Comparison of ENCODE assay signal across 1 cellular context in genomic region chr10:99766282-99766681, GRCh38.
TF ChIP-seq lines count a peak whose summit lies in the region.

No MANE protein-coding gene starts in this region.

TF ChIP-seq in GM12878, 131 proteins besides CTCF, POLR2A, EP300 and RAD21:
- TF ChIP-seq, protein P1, sequence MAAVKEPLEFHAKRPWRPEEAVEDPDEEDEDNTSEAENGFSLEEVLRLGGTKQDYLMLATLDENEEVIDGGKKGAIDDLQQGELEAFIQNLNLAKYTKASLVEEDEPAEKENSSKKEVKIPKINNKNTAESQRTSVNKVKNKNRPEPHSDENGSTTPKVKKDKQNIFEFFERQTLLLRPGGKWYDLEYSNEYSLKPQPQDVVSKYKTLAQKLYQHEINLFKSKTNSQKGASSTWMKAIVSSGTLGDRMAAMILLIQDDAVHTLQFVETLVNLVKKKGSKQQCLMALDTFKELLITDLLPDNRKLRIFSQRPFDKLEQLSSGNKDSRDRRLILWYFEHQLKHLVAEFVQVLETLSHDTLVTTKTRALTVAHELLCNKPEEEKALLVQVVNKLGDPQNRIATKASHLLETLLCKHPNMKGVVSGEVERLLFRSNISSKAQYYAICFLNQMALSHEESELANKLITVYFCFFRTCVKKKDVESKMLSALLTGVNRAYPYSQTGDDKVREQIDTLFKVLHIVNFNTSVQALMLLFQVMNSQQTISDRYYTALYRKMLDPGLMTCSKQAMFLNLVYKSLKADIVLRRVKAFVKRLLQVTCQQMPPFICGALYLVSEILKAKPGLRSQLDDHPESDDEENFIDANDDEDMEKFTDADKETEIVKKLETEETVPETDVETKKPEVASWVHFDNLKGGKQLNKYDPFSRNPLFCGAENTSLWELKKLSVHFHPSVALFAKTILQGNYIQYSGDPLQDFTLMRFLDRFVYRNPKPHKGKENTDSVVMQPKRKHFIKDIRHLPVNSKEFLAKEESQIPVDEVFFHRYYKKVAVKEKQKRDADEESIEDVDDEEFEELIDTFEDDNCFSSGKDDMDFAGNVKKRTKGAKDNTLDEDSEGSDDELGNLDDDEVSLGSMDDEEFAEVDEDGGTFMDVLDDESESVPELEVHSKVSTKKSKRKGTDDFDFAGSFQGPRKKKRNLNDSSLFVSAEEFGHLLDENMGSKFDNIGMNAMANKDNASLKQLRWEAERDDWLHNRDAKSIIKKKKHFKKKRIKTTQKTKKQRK (IDR thresholded peaks at IDR 0.05; ENCODE audit: low read depth, low read length), result no peak
- peak; percentile 84 for TF ChIP-seq DPF2 (IDR thresholded peaks at IDR 0.05)
- peak; percentile 71; the same call in 1 of the 2 replicates for TF ChIP-seq CBFB (IDR thresholded peaks at IDR 0.05; ENCODE audit: low read depth)
- TF ChIP-seq IKZF1 (conservative IDR thresholded peaks at IDR 0.05), result peak; percentile 18
- TF ChIP-seq YY1 (IDR thresholded peaks at IDR 0.05; ENCODE audit: low read depth, low read length), result no peak
- TF ChIP-seq PAX5 (IDR thresholded peaks at IDR 0.05; ENCODE audit: borderline replicate concordance, low read depth, low read length), result 0 out of 2 replicates have a peak, but pooled peaks have one; percentile 29
- TF ChIP-seq RAD51 (IDR thresholded peaks at IDR 0.05), result peak; percentile 57
- peak; percentile 69; the same call in 1 of the 2 replicates for TF ChIP-seq BACH1 (IDR thresholded peaks at IDR 0.05; ENCODE audit: borderline replicate concordance)
- TF ChIP-seq ASH2L (IDR thresholded peaks at IDR 0.05; ENCODE audit: borderline replicate concordance, low read depth), result no peak
- peak; percentile 80; the same call in 2 of the 3 replicates for TF ChIP-seq POU2F2 (IDR thresholded peaks at IDR 0.05; ENCODE audit: borderline replicate concordance, low read depth, low read length)
- TF ChIP-seq ZNF384 (IDR thresholded peaks at IDR 0.05; ENCODE audit: borderline replicate concordance, low read depth, low read length), result peak; percentile 33; the same call in 1 of the 2 replicates
- no peak for TF ChIP-seq BMI1 (IDR thresholded peaks at IDR 0.05; ENCODE audit: borderline replicate concordance)
- 0 out of 2 replicates have a peak, but pooled peaks have one; percentile 48 for TF ChIP-seq CHD2 (IDR thresholded peaks at IDR 0.05; ENCODE audit: borderline replicate concordance, low read depth, low read length)
- TF ChIP-seq MTA2 (IDR thresholded peaks at IDR 0.05; ENCODE audit: low read depth), result peak; percentile 73
- peak; percentile 77; the same call in 1 of the 2 replicates for TF ChIP-seq BCL11A (IDR thresholded peaks at IDR 0.05; ENCODE audit: low read depth, low read length)
- TF ChIP-seq NFIC (IDR thresholded peaks at IDR 0.05; ENCODE audit: low read depth, low read length), result no peak
- TF ChIP-seq POLR2AphosphoS2 (IDR thresholded peaks at IDR 0.05; ENCODE audit: low read depth, low read length), result no peak
- TF ChIP-seq BHLHE40 (IDR thresholded peaks at IDR 0.05; ENCODE audit: borderline replicate concordance in 1 of 2, low read depth in 2 of 2, low read length in 1 of 2), result peak; percentile 80 to 84
- peak; percentile 88 for TF ChIP-seq ZNF217 (IDR thresholded peaks at IDR 0.05)
- no peak for TF ChIP-seq ZNF274 (IDR thresholded peaks at IDR 0.05; ENCODE audit: insufficient read depth, insufficient read length)
- TF ChIP-seq, protein P2, sequence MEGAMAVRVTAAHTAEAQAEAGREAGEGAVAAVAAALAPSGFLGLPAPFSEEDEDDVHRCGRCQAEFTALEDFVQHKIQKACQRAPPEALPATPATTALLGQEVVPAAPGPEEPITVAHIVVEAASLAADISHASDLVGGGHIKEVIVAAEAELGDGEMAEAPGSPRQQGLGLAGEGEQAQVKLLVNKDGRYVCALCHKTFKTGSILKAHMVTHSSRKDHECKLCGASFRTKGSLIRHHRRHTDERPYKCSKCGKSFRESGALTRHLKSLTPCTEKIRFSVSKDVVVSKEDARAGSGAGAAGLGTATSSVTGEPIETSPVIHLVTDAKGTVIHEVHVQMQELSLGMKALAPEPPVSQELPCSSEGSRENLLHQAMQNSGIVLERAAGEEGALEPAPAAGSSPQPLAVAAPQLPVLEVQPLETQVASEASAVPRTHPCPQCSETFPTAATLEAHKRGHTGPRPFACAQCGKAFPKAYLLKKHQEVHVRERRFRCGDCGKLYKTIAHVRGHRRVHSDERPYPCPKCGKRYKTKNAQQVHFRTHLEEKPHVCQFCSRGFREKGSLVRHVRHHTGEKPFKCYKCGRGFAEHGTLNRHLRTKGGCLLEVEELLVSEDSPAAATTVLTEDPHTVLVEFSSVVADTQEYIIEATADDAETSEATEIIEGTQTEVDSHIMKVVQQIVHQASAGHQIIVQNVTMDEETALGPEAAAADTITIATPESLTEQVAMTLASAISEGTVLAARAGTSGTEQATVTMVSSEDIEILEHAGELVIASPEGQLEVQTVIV (IDR thresholded peaks at IDR 0.05; ENCODE audit: borderline replicate concordance, partially characterized antibody), result no peak
- peak; percentile 79 for TF ChIP-seq IRF4 (IDR thresholded peaks at IDR 0.05; ENCODE audit: low read depth, low read length)
- TF ChIP-seq HDAC2 (IDR thresholded peaks at IDR 0.05), result no peak
- TF ChIP-seq LARP7 (IDR thresholded peaks at IDR 0.05), result no peak
- peak; percentile 12 to 29; a peak in 2 of 4 replicates for TF ChIP-seq IKZF2 (IDR thresholded peaks at IDR 0.05)
- peak; percentile 91 for TF ChIP-seq SMARCA5 (IDR thresholded peaks at IDR 0.05)
- TF ChIP-seq, protein P3, sequence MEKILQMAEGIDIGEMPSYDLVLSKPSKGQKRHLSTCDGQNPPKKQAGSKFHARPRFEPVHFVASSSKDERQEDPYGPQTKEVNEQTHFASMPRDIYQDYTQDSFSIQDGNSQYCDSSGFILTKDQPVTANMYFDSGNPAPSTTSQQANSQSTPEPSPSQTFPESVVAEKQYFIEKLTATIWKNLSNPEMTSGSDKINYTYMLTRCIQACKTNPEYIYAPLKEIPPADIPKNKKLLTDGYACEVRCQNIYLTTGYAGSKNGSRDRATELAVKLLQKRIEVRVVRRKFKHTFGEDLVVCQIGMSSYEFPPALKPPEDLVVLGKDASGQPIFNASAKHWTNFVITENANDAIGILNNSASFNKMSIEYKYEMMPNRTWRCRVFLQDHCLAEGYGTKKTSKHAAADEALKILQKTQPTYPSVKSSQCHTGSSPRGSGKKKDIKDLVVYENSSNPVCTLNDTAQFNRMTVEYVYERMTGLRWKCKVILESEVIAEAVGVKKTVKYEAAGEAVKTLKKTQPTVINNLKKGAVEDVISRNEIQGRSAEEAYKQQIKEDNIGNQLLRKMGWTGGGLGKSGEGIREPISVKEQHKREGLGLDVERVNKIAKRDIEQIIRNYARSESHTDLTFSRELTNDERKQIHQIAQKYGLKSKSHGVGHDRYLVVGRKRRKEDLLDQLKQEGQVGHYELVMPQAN (conservative IDR thresholded peaks at IDR 0.05), result 0 out of 2 replicates have a peak, but pooled peaks have one; percentile 41
- peak; percentile 96 for TF ChIP-seq RUNX3 (IDR thresholded peaks at IDR 0.05; ENCODE audit: low read length)
TF ChIP-seq in GM12878: peak in this region for 18.
